1 cellular context compared by ENCODE assay signal in the genomic region with DNA sequence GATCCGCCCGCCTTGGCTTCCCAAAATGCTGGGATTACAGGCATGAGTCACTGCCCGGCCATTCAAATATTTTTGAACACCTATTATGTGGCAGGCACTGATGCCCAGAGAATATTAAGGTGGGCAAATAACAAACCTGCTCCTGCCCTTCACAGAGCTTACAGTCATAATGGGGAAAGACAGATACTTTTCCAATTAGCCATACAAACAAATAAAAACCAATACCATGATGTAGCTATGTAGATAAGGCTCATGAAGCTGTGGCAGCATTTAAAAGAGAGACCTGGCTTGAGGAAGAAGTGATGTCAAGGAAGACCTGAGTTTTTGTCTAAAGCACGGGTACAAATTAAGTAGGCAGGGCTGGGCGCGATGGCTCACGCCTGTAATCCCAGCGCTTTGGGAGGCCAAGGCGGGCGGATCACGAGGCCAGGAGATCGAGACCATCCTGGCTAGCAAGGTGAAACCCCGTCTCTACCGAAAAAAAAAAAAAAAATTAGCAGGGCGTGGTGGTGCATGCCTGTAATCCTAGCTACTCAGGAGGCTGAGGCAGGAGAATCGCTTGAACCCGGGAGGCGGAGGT.
TF ChIP-seq lines count a peak whose summit lies in the region.

No MANE protein-coding gene starts in this region.

TF ChIP-seq in GM12878, 131 proteins besides CTCF, POLR2A, EP300 and RAD21:
- TF ChIP-seq, protein P1, sequence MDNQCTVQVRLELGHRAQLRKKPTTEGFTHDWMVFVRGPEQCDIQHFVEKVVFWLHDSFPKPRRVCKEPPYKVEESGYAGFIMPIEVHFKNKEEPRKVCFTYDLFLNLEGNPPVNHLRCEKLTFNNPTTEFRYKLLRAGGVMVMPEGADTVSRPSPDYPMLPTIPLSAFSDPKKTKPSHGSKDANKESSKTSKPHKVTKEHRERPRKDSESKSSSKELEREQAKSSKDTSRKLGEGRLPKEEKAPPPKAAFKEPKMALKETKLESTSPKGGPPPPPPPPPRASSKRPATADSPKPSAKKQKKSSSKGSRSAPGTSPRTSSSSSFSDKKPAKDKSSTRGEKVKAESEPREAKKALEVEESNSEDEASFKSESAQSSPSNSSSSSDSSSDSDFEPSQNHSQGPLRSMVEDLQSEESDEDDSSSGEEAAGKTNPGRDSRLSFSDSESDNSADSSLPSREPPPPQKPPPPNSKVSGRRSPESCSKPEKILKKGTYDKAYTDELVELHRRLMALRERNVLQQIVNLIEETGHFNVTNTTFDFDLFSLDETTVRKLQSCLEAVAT (IDR thresholded peaks at IDR 0.05): peak; percentile 65; the same call in 1 of the 2 replicates
